ENCODE assay signal across 25 cellular contexts in genomic region chr10:34339816-34340553, GRCh38.
DNase-seq lines count a peak whose midpoint lies in the region; ATAC-seq, FAIRE-seq and TF ChIP-seq lines count a peak whose summit lies in the region.
"Had no signal": no experiment of that assay in that cellular context is flagged by ENCODE, and none has a peak within 500 bp of the region (broad histone marks: within the 10 kb centered on the region; RNA-seq: fewer than 3 reads in every experiment).

No MANE protein-coding gene starts in this region.

- intact Hi-C loops in GM12878 (cut with micrococcal nuclease; ENCODE audit: unreplicated experiment) = no loop called here
- intact Hi-C loops in CD4-positive, alpha-beta memory T cell (cut with micrococcal nuclease) = no loop called here
- intact Hi-C loops in psoas muscle (cut with DNase I) = loop anchor here in 1 of 2 donors (10.0 kb wide), 1 partner anchor 85 kb away; no protein-coding TSS in a partner anchor

- H3K9me3 Mint-ChIP-seq in activated naive CD8-positive, alpha-beta T cell treated with anti-CD3 and anti-CD28 coated beads for 36 hours = no peaks in the 10 kb centered on the region
- no peaks in the 10 kb centered on the region for H3K9me3 Mint-ChIP-seq in activated naive CD8-positive, alpha-beta T cell treated with anti-CD3 and anti-CD28 coated beads, Interleukin-2, amount 50 U/mL, for 24 hours
- no peaks in the 10 kb centered on the region for H3K9me3 Mint-ChIP-seq in CD4-positive, alpha-beta memory T cell
- H3K9me3 Mint-ChIP-seq: activated CD4-positive, alpha-beta T cell treated with anti-CD3 and anti-CD28 coated beads, Interleukin-2, amount 10 ng/mL, durations not matched to agents 24 days and 14 days; activated T-cell treated with anti-CD3 and anti-CD28 coated beads, Interleukin-2, amount 50 U/mL, for 4 hours; stimulated activated naive CD8-positive, alpha-beta T cell treated with anti-CD3 and anti-CD28 coated beads, Interleukin-15, amount 100 ng/mL, for 72 hours had no signal

- CTCF ChIA-PET in GM12878 (lab: Yijun Ruan, JAX) = interaction anchor here (1.1 kb wide), 1 partner anchor 11 kb away, joined by 3 read pairs; no protein-coding TSS in a partner anchor
- CTCF ChIA-PET in CD4-positive, alpha-beta memory T cell (lab: Charles Lee; ENCODE audit: partially characterized antibody) = no interaction called here

- no peak overlapping the region for H2BK12ac ChIP-seq in mesenchymal stem cell (ENCODE audit: low read length in 2 of 2)

- H3K9me3 ChIP-seq in GM12878 (replicated peaks; ENCODE audit: control insufficient read depth, insufficient read depth, low read length) (no peaks in the 10 kb centered on the region), mesenchymal stem cell (ENCODE audit: control insufficient read depth, low read length) (no peaks in the 10 kb centered on the region), skeletal muscle satellite cell (replicated peaks; ENCODE audit: low read length) (no peaks in the 10 kb centered on the region), upper lobe of left lung (no peaks in the 10 kb centered on the region), psoas muscle (no peaks in the 10 kb centered on the region)
- no peaks in the 10 kb centered on the region for H3K9me3 ChIP-seq in CD4-positive, alpha-beta memory T cell (ENCODE audit: control insufficient read depth in 1 of 2, low read length in 2 of 2)
- H3K9me3 ChIP-seq: breast epithelium, colonic mucosa, lower lobe of right lung, prostate gland had no signal

- H2BK120ac ChIP-seq in mesenchymal stem cell (ENCODE audit: low read depth, low read length) = no peak overlapping the region

- peaks cover 13% of the 10 kb centered on the region for H3K79me1 ChIP-seq in mesenchymal stem cell (replicated peaks; ENCODE audit: low read length, poor library complexity, severe bottlenecking)

- H2BK15ac ChIP-seq in mesenchymal stem cell (ENCODE audit: low read depth, poor library complexity, severe bottlenecking) = no peak overlapping the region

- no peaks in the 10 kb centered on the region for H3K79me2 ChIP-seq in GM12878 (ENCODE audit: control insufficient read depth, insufficient read depth, low read length)

- no peaks in the 10 kb centered on the region for H4K20me1 ChIP-seq in GM12878 (ENCODE audit: control insufficient read depth, insufficient read depth)

- no peak overlapping the region for H4K91ac ChIP-seq in mesenchymal stem cell (ENCODE audit: low read length)

- H2AFZ ChIP-seq in GM12878 (ENCODE audit: control insufficient read depth, low read depth, low read length) (no peak overlapping the region), mesenchymal stem cell (ENCODE audit: low read depth, low read length) (no peak overlapping the region)

- no peak for TF ChIP-seq EP300 in GM12878 (IDR thresholded peaks at IDR 0.05; ENCODE audit: borderline replicate concordance in 1 of 2, control insufficient read depth in 1 of 2, low read depth in 2 of 2, low read length in 2 of 2)
- no peak for TF ChIP-seq EP300 in upper lobe of left lung (IDR thresholded peaks at IDR 0.05)

- no peak overlapping the region for H2BK5ac ChIP-seq in mesenchymal stem cell (ENCODE audit: low read depth, low read length, poor library complexity, severe bottlenecking)

- H3K27ac ChIP-seq in GM12878 (ENCODE audit: control insufficient read depth, insufficient read depth) (no peak overlapping the region), mesenchymal stem cell (ENCODE audit: low read length, poor library complexity, severe bottlenecking) (no peak overlapping the region), upper lobe of left lung (no peak overlapping the region), psoas muscle (no peak overlapping the region)
- H3K27ac ChIP-seq in CD4-positive, alpha-beta memory T cell (ENCODE audit: low read depth, low read length) = no peak overlapping the region
- H3K27ac ChIP-seq: breast epithelium, colonic mucosa, lower lobe of right lung, prostate gland had no signal

- DNase-seq in activated naive CD8-positive, alpha-beta T cell treated with anti-CD3 and anti-CD28 coated beads for 36 hours = no peak
- DNase-seq in activated naive CD8-positive, alpha-beta T cell treated with anti-CD3 and anti-CD28 coated beads, Interleukin-2, amount 50 U/mL, for 24 hours = no peak
- DNase-seq in GM12878 (ENCODE audit: low read depth, low spot score) (no peak), mesenchymal stem cell (no peak), upper lobe of left lung (no peak), psoas muscle (no peak)
- DNase-seq in CD4-positive, alpha-beta memory T cell = no peak
- DNase-seq: activated CD4-positive, alpha-beta T cell treated with anti-CD3 and anti-CD28 coated beads, Interleukin-2, amount 10 ng/mL, durations not matched to agents 24 days and 14 days; activated T-cell treated with anti-CD3 and anti-CD28 coated beads, Interleukin-2, amount 50 U/mL, for 4 hours; colonic mucosa; effector memory CD4-positive, alpha-beta T cell; erythroblast; HCEC 1CT; head of caudate nucleus; kidney glomerular epithelial cell; lower lobe of right lung; MV-4-11; NCI-H1436 treated with DMSO at 0.1 percent for 48 hours; NCI-H446 treated with DMSO at 0.1 percent for 48 hours; PC-3; stimulated activated naive CD8-positive, alpha-beta T cell treated with anti-CD3 and anti-CD28 coated beads, Interleukin-15, amount 100 ng/mL, for 72 hours; T1000 had no signal

- FAIRE-seq in GM12878 (lab: Jason Lieb, UNC) = no peak

- no peak overlapping the region for H3K18ac ChIP-seq in mesenchymal stem cell (ENCODE audit: low read depth in 1 of 2, low read length in 2 of 2)

- H3K27ac Mint-ChIP-seq in activated naive CD8-positive, alpha-beta T cell treated with anti-CD3 and anti-CD28 coated beads for 36 hours = peak overlapping the region; percentile 19
- no peak overlapping the region for H3K27ac Mint-ChIP-seq in activated naive CD8-positive, alpha-beta T cell treated with anti-CD3 and anti-CD28 coated beads, Interleukin-2, amount 50 U/mL, for 24 hours
- H3K27ac Mint-ChIP-seq in CD4-positive, alpha-beta memory T cell = no peak overlapping the region
- H3K27ac Mint-ChIP-seq: activated CD4-positive, alpha-beta T cell treated with anti-CD3 and anti-CD28 coated beads, Interleukin-2, amount 10 ng/mL, durations not matched to agents 24 days and 14 days; stimulated activated naive CD8-positive, alpha-beta T cell treated with anti-CD3 and anti-CD28 coated beads, Interleukin-15, amount 100 ng/mL, for 72 hours had no signal

- H3K4me3 Mint-ChIP-seq in activated naive CD8-positive, alpha-beta T cell treated with anti-CD3 and anti-CD28 coated beads for 36 hours = no peak overlapping the region
- H3K4me3 Mint-ChIP-seq in activated naive CD8-positive, alpha-beta T cell treated with anti-CD3 and anti-CD28 coated beads, Interleukin-2, amount 50 U/mL, for 24 hours = no peak overlapping the region
- peak overlapping the region in 2 of 8 donors; percentile 6 to 53 for H3K4me3 Mint-ChIP-seq in CD4-positive, alpha-beta memory T cell
- H3K4me3 Mint-ChIP-seq: activated CD4-positive, alpha-beta T cell treated with anti-CD3 and anti-CD28 coated beads, Interleukin-2, amount 10 ng/mL, durations not matched to agents 24 days and 14 days; activated T-cell treated with anti-CD3 and anti-CD28 coated beads, Interleukin-2, amount 50 U/mL, for 4 hours; stimulated activated naive CD8-positive, alpha-beta T cell treated with anti-CD3 and anti-CD28 coated beads, Interleukin-15, amount 100 ng/mL, for 72 hours had no signal

- H2AK5ac ChIP-seq in mesenchymal stem cell (ENCODE audit: low read length, severe bottlenecking) = no peak overlapping the region

- no peak for TF ChIP-seq RAD21 in GM12878 (IDR thresholded peaks at IDR 0.05; ENCODE audit: insufficient read depth, low read depth, low read length)

- no TSS peak for BruUV-seq in GM12878 (replicated peaks; lab: Mats Ljungman, UMichigan)

- TF ChIP-seq CTCF in GM12878 (IDR thresholded peaks at IDR 0.05 in 2 of 3, conservative IDR thresholded peaks at IDR 0.05 in 1 of 3; ENCODE audit: control insufficient read depth in 2 of 3, extremely low read depth in 1 of 3, insufficient read depth in 1 of 3, low read depth in 3 of 3, low read length in 3 of 3) = no peak
- TF ChIP-seq CTCF in upper lobe of left lung (IDR thresholded peaks at IDR 0.05) = no peak
- no peak for TF ChIP-seq CTCF in psoas muscle (IDR thresholded peaks at IDR 0.05)

- no peaks in the 10 kb centered on the region for H3K27me3 Mint-ChIP-seq in activated naive CD8-positive, alpha-beta T cell treated with anti-CD3 and anti-CD28 coated beads for 36 hours
- H3K27me3 Mint-ChIP-seq in activated naive CD8-positive, alpha-beta T cell treated with anti-CD3 and anti-CD28 coated beads, Interleukin-2, amount 50 U/mL, for 24 hours = no peaks in the 10 kb centered on the region
- H3K27me3 Mint-ChIP-seq in CD4-positive, alpha-beta memory T cell = no peaks in the 10 kb centered on the region
- H3K27me3 Mint-ChIP-seq: activated CD4-positive, alpha-beta T cell treated with anti-CD3 and anti-CD28 coated beads, Interleukin-2, amount 10 ng/mL, durations not matched to agents 24 days and 14 days; stimulated activated naive CD8-positive, alpha-beta T cell treated with anti-CD3 and anti-CD28 coated beads, Interleukin-15, amount 100 ng/mL, for 72 hours had no signal

- no peaks in the 10 kb centered on the region for H3K4me1 Mint-ChIP-seq in activated naive CD8-positive, alpha-beta T cell treated with anti-CD3 and anti-CD28 coated beads for 36 hours
- peaks cover 2% of the 10 kb centered on the region for H3K4me1 Mint-ChIP-seq in activated naive CD8-positive, alpha-beta T cell treated with anti-CD3 and anti-CD28 coated beads, Interleukin-2, amount 50 U/mL, for 24 hours
- H3K4me1 Mint-ChIP-seq in CD4-positive, alpha-beta memory T cell = peaks cover 0 to 10% (median 3%) of the 10 kb centered on the region in 4 donors
- H3K4me1 Mint-ChIP-seq: activated CD4-positive, alpha-beta T cell treated with anti-CD3 and anti-CD28 coated beads, Interleukin-2, amount 10 ng/mL, durations not matched to agents 24 days and 14 days; stimulated activated naive CD8-positive, alpha-beta T cell treated with anti-CD3 and anti-CD28 coated beads, Interleukin-15, amount 100 ng/mL, for 72 hours had no signal

- H3K9ac ChIP-seq in GM12878 (ENCODE audit: control insufficient read depth, insufficient read depth, low read length) (no peak overlapping the region), mesenchymal stem cell (ENCODE audit: low read length) (peak overlapping the region; percentile 7), skeletal muscle satellite cell (ENCODE audit: low read depth, low read length) (peak overlapping the region; percentile 30)

- H3K27me3 ChIP-seq in GM12878 (replicated peaks in 1 of 2; ENCODE audit: control insufficient read depth in 2 of 2, insufficient read depth in 2 of 2, low read length in 1 of 2) (no peaks in the 10 kb centered on the region), mesenchymal stem cell (ENCODE audit: control insufficient read depth in 1 of 2, insufficient read depth in 1 of 2, low read length in 2 of 2) (no peaks in the 10 kb centered on the region), skeletal muscle satellite cell (ENCODE audit: control insufficient read depth, insufficient read depth, low read length) (no peaks in the 10 kb centered on the region), upper lobe of left lung (no peaks in the 10 kb centered on the region), psoas muscle (ENCODE audit: insufficient read depth in 3 of 3, low read length in 2 of 3) (no peaks in the 10 kb centered on the region)
- H3K27me3 ChIP-seq in CD4-positive, alpha-beta memory T cell (ENCODE audit: insufficient read depth, low read length) = no peaks in the 10 kb centered on the region
- H3K27me3 ChIP-seq: breast epithelium, colonic mucosa had no signal

- no peaks in the 10 kb centered on the region for H3K36me3 Mint-ChIP-seq in activated naive CD8-positive, alpha-beta T cell treated with anti-CD3 and anti-CD28 coated beads for 36 hours
- no peaks in the 10 kb centered on the region for H3K36me3 Mint-ChIP-seq in activated naive CD8-positive, alpha-beta T cell treated with anti-CD3 and anti-CD28 coated beads, Interleukin-2, amount 50 U/mL, for 24 hours (ENCODE audit: low read depth)
- no peaks in the 10 kb centered on the region for H3K36me3 Mint-ChIP-seq in CD4-positive, alpha-beta memory T cell

- RAD21 ChIA-PET in GM12878 (lab: Charles Lee; ENCODE audit: unreplicated experiment) = interaction anchor here (1.3 kb wide), 1 partner anchor 298 kb away, joined by 3 read pairs; no protein-coding TSS in a partner anchor

- no peak for TF ChIP-seq POLR2A in GM12878 (IDR thresholded peaks at IDR 0.05; ENCODE audit: low read depth, low read length)
- no peak for TF ChIP-seq POLR2A in upper lobe of left lung (IDR thresholded peaks at IDR 0.05)

- in situ Hi-C loops in GM12878 (cut with MboI) = no loop called here

- H3K4ac ChIP-seq in mesenchymal stem cell (ENCODE audit: low read depth in 1 of 2, low read length in 2 of 2) = no peak overlapping the region

- WGBS in GM12878 (ENCODE audit: insufficient coverage, insufficient replicate concordance, low lambda C conversion rate, missing lambda C conversion rate) = 22% methylated on average over 2 of the region's 2 CpGs
- WGBS in mesenchymal stem cell = 96% methylated on average over 2 of the region's 2 CpGs
- 66 to 71% methylated on average over 2 of the region's 2 CpGs for WGBS in upper lobe of left lung, 2 donors
- WGBS in psoas muscle, 3 donors = 48 to 70% (median 62%) methylated on average over 2 of the region's 2 CpGs

- no peak overlapping the region for H3K23ac ChIP-seq in mesenchymal stem cell (ENCODE audit: low read length in 2 of 2)

- H3K4me3 ChIP-seq in GM12878 (no peak overlapping the region), mesenchymal stem cell (ENCODE audit: insufficient read depth in 1 of 2, low read depth in 1 of 2, low read length in 2 of 2) (no peak overlapping the region), skeletal muscle satellite cell (ENCODE audit: low read length) (peak overlapping the region; percentile 7), upper lobe of left lung (no peak overlapping the region), psoas muscle (no peak overlapping the region)
- H3K4me3 ChIP-seq in CD4-positive, alpha-beta memory T cell (ENCODE audit: low read length in 2 of 2) = no peak overlapping the region
- H3K4me3 ChIP-seq: breast epithelium, colonic mucosa, lower lobe of right lung, prostate gland had no signal

- no peak overlapping the region for H4K8ac ChIP-seq in mesenchymal stem cell (ENCODE audit: low read length)

- no peak for ATAC-seq in activated naive CD8-positive, alpha-beta T cell treated with anti-CD3 and anti-CD28 coated beads, Interleukin-2, amount 50 U/mL, for 24 hours
- ATAC-seq in GM12878 = peak; percentile 69
- no peak for ATAC-seq in upper lobe of left lung (ENCODE audit: low FRiP score in 2 of 2)
- ATAC-seq in psoas muscle = no peak
- ATAC-seq: activated T-cell treated with anti-CD3 and anti-CD28 coated beads, Interleukin-2, amount 50 U/mL, for 4 hours; lower lobe of right lung; PC-3; stimulated activated naive CD8-positive, alpha-beta T cell treated with anti-CD3 and anti-CD28 coated beads, Interleukin-15, amount 100 ng/mL, for 72 hours had no signal

- SMC1A ChIA-PET in GM12878 (lab: Charles Lee; ENCODE audit: uncharacterized antibody, unreplicated experiment) = interaction anchor here (1.0 to 1.6 kb wide), 5 partner anchors 9 to 122 kb away, joined by 3 to 6 read pairs (median 4); no protein-coding TSS in a partner anchor

- H3K4me1 ChIP-seq in GM12878 (ENCODE audit: control insufficient read depth, insufficient read depth, low read length) (no peaks in the 10 kb centered on the region), mesenchymal stem cell (ENCODE audit: control insufficient read depth, insufficient read depth, low read depth, low read length) (peaks cover 3% of the 10 kb centered on the region), skeletal muscle satellite cell (ENCODE audit: control insufficient read depth, insufficient read depth, low read length) (peaks cover 42% of the 10 kb centered on the region), upper lobe of left lung (peaks cover 0 to 4% (median 0%) of the 10 kb centered on the region in 4 donors), psoas muscle (no peaks in the 10 kb centered on the region)
- H3K4me1 ChIP-seq in CD4-positive, alpha-beta memory T cell (ENCODE audit: insufficient read depth, low read length) = no peaks in the 10 kb centered on the region
- H3K4me1 ChIP-seq: breast epithelium, colonic mucosa, lower lobe of right lung, prostate gland had no signal

- H3K4me2 ChIP-seq in GM12878 (ENCODE audit: control insufficient read depth, insufficient read depth) (no peak overlapping the region), mesenchymal stem cell (ENCODE audit: low read length, poor library complexity, severe bottlenecking) (no peak overlapping the region), skeletal muscle satellite cell (ENCODE audit: low read length) (peak overlapping the region; percentile 71)

- H3K36me3 ChIP-seq in GM12878 (ENCODE audit: control insufficient read depth in 2 of 2, insufficient read depth in 2 of 2, low read length in 1 of 2) (no peaks in the 10 kb centered on the region), mesenchymal stem cell (ENCODE audit: control insufficient read depth in 1 of 2, insufficient read depth in 2 of 2, low read depth in 1 of 2, low read length in 2 of 2) (peaks cover 2 to 4% of the 10 kb centered on the region in 2 experiments), skeletal muscle satellite cell (ENCODE audit: insufficient read depth, low read length) (no peaks in the 10 kb centered on the region), upper lobe of left lung (no peaks in the 10 kb centered on the region), psoas muscle (ENCODE audit: insufficient read depth in 1 of 2, low read depth in 1 of 2) (peaks cover 0 to 8% of the 10 kb centered on the region in 2 donors)
- no peaks in the 10 kb centered on the region for H3K36me3 ChIP-seq in CD4-positive, alpha-beta memory T cell (ENCODE audit: insufficient read depth, low read length)
- H3K36me3 ChIP-seq: breast epithelium, colonic mucosa, lower lobe of right lung, prostate gland had no signal

- POLR2A ChIA-PET in GM12878 (lab: Charles Lee) = no interaction called here
- POLR2A ChIA-PET in CD4-positive, alpha-beta memory T cell (lab: Charles Lee; ENCODE audit: partially characterized antibody) = no interaction called here

- H3K14ac ChIP-seq in mesenchymal stem cell (ENCODE audit: low read length in 2 of 2) = no peak overlapping the region
